In genomic region chr6:157298325-157298724, GRCh38 we compare ENCODE assay signal across 15 cellular contexts.
"Had no signal": no experiment of that assay in that cellular context is flagged by ENCODE, and none has a peak within 500 bp of the region (broad histone marks: within the 10 kb centered on the region; RNA-seq: fewer than 3 reads in every experiment).

No MANE protein-coding gene starts in this region.

- H3K27me3 ChIP-seq: ascending aorta, breast epithelium, dorsolateral prefrontal cortex, esophagus squamous epithelium, left lung, right lobe of liver, suprapubic skin had no signal

- H3K36me3 ChIP-seq: breast epithelium, left lung had no signal

- H3K4me3 ChIP-seq: ascending aorta, breast epithelium, dorsolateral prefrontal cortex, esophagus squamous epithelium, left lung, psoas muscle, right lobe of liver, smooth muscle cell, suprapubic skin had no signal

- DNase-seq: activated CD4-positive, CD25-positive, alpha-beta regulatory T cell treated with anti-CD3 and anti-CD28 coated beads, Interleukin-2, amount 50 U/mL, for 72 hours; activated naive CD4-positive, alpha-beta T cell treated with Interleukin-2 at 50 U/mL for 16 hours; activated T-cell treated with anti-CD3 and anti-CD28 coated beads for 4 hours; dorsolateral prefrontal cortex; esophagus squamous epithelium; hippocampal formation; kidney; left lung; mammary epithelial cell; psoas muscle; right lobe of liver had no signal

- FAIRE-seq: kidney had no signal

- H3K27ac ChIP-seq: ascending aorta, breast epithelium, dorsolateral prefrontal cortex, left lung, psoas muscle, right lobe of liver, suprapubic skin had no signal

- H3K4me2 ChIP-seq: smooth muscle cell had no signal

- H3K4me1 ChIP-seq: breast epithelium, left lung had no signal

- ATAC-seq: left lung, right lobe of liver had no signal

- H3K9me3 ChIP-seq: ascending aorta, breast epithelium, esophagus squamous epithelium, left lung, psoas muscle, right lobe of liver, suprapubic skin had no signal
